ENCODE assay signal across 1 cellular context in the genomic region with DNA sequence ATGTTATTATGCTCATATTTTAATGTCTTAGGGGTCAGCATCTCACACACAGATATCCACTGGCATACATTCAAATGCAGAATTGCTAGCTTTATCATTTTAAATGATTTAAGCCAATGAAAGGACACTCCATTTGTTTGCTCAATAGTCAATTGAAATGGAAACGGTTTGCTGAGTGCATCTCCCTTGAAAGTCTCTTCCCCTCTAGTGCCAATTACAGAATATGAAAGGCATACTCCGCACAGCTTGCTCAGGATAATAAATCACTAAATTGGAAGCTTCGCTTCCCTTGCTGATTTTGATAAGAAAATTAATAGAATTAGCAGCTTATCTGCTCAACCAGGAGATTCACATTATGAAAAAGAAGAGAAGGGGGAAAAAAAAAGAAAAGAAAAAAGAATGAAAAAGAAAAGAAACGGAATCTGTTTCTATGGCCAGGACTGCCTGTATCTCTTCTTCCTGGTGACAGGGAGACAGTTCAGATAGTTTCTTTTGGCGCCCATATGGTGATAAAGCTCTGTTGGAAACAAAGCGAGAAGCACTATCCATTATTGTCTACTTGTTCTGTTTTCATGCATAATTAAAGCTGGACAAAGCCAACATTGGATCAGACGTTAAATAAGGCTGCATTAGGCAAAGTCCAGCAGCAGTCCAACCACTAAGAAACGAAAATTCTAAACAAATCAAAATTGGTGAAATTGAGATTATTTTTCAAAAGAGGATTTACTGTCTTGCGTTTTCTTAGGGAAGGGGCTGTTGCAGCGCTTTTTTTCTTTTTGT.
TF ChIP-seq lines count a peak whose summit lies in the region.

No MANE protein-coding gene starts in this region.

TF ChIP-seq in HEK293, 187 proteins besides CTCF, POLR2A, EP300 and RAD21 (continued from another document):
- TF ChIP-seq, protein P1, sequence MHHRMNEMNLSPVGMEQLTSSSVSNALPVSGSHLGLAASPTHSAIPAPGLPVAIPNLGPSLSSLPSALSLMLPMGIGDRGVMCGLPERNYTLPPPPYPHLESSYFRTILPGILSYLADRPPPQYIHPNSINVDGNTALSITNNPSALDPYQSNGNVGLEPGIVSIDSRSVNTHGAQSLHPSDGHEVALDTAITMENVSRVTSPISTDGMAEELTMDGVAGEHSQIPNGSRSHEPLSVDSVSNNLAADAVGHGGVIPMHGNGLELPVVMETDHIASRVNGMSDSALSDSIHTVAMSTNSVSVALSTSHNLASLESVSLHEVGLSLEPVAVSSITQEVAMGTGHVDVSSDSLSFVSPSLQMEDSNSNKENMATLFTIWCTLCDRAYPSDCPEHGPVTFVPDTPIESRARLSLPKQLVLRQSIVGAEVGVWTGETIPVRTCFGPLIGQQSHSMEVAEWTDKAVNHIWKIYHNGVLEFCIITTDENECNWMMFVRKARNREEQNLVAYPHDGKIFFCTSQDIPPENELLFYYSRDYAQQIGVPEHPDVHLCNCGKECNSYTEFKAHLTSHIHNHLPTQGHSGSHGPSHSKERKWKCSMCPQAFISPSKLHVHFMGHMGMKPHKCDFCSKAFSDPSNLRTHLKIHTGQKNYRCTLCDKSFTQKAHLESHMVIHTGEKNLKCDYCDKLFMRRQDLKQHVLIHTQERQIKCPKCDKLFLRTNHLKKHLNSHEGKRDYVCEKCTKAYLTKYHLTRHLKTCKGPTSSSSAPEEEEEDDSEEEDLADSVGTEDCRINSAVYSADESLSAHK (tag by site-specific recombination; IDR thresholded peaks at IDR 0.05) = 0 out of 2 replicates have a peak, but pooled peaks have one; percentile 26
- TF ChIP-seq TCF7L2 (IDR thresholded peaks at IDR 0.05; ENCODE audit: borderline replicate concordance, low read depth, low read length) (peak; percentile 25; the same call in 1 of the 2 replicates), FEZF1 (tag by site-specific recombination; IDR thresholded peaks at IDR 0.05) (0 out of 2 replicates have a peak, but pooled peaks have one; percentile 4)
